Comparison of ENCODE assay signal across 15 cellular contexts in the genomic region with DNA sequence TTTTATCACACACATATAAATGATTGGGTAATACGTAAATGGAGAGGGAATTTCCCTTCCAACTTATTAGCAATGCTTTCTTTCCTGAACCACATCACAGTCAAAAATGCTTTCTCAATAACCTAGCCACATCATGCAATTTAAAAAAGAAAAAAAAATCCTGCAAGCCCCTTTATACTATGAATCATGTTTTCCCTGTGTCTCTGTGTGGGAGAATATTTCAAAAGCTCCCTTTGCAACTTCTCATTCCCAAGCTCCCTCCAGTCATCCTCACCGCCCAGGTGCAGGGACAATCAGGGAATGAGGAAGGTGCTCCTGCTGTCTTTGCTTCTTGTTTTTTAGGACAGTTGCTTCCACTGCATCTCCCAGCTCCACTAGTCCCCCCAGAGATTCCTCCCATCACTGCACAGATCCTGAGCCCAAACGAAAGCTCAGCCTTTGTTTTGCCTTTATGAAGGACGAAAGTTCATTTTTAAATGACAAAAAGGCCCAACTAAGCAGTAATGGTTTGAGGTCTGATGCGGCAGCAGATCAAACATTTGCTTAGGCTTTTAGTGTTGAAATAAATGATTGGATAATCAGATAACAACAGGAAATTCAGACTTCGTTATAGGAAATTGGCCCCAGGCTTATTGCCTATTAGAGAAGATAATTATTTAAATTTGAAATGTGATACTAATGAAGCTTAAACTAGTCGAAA. TPM values are rescaled to one million over a fixed set of nuclear protein-coding genes. Genes with fewer than 3 reads are reported as not detected.
DNase-seq lines count a peak whose midpoint lies in the region; ATAC-seq and TF ChIP-seq lines count a peak whose summit lies in the region.
"Had no signal": no experiment of that assay in that cellular context is flagged by ENCODE, and none has a peak within 500 bp of the region (broad histone marks: within the 10 kb centered on the region; RNA-seq: fewer than 3 reads in every experiment).

No MANE protein-coding gene starts in this region.

- no peak for TF ChIP-seq POLR2A in stomach (IDR thresholded peaks at IDR 0.05)

- H3K4me1 ChIP-seq in left lung (peaks cover 0 to 10% of the 10 kb centered on the region in 2 donors), stomach (peaks cover 0 to 13% (median 6%) of the 10 kb centered on the region in 4 donors)
- H3K4me1 ChIP-seq: BLaER1, psoas muscle had no signal

- DNase-seq in HS-5 (ENCODE audit: low read depth) (peak; percentile 68), left lung (no peak), stomach (no peak), medulla oblongata (ENCODE audit: extremely low spot score) (no peak)
- no peak for DNase-seq in effector CD8-positive, alpha-beta T cell (lab: John Stamatoyannopoulos, UW)
- DNase-seq: activated CD4-positive, alpha-beta T cell treated with anti-CD3 and anti-CD28 coated beads for 36 hours; activated naive CD4-positive, alpha-beta T cell treated with Interleukin-2 at 50 U/mL for 16 hours; NCI-H187 treated with DMSO at 0.1 percent for 48 hours; psoas muscle had no signal

- 26 to 53% (median 45%) methylated on average over 7 of the region's 7 CpGs for WGBS in stomach, 5 donors

- H3K27me3 Mint-ChIP-seq in brain: no peaks in the 10 kb centered on the region
- H3K27me3 Mint-ChIP-seq: activated CD4-positive, alpha-beta T cell treated with anti-CD3 and anti-CD28 coated beads for 36 hours had no signal

- H3K9me3 Mint-ChIP-seq in brain: no peaks in the 10 kb centered on the region

- H3K36me3 ChIP-seq in left lung (no peaks in the 10 kb centered on the region), stomach (no peaks in the 10 kb centered on the region)
- H3K36me3 ChIP-seq: BLaER1 had no signal

- H3K27ac Mint-ChIP-seq in brain: peak overlapping the region in 3 of 5 experiments; percentile 44 to 72 (median 69)
- H3K27ac Mint-ChIP-seq: activated CD4-positive, alpha-beta T cell treated with anti-CD3 and anti-CD28 coated beads for 36 hours had no signal

- intact Hi-C loops in left lung (cut with DNase I) (no loop called here), stomach (cut with DNase I; ENCODE audit: low total_unique reads) (no loop called here)

- peaks cover 13% of the 10 kb centered on the region for H3K4me1 Mint-ChIP-seq in brain

- peaks cover 5% of the 10 kb centered on the region for H3K36me3 Mint-ChIP-seq in brain

- TF ChIP-seq CTCF in 22Rv1 (IDR thresholded peaks at IDR 0.05) (no peak), brain (conservative IDR thresholded peaks at IDR 0.05) (no peak), left lung (IDR thresholded peaks at IDR 0.05) (no peak), stomach (IDR thresholded peaks at IDR 0.05) (no peak)

- H3K9me3 ChIP-seq in left lung (no peaks in the 10 kb centered on the region), stomach (no peaks in the 10 kb centered on the region)
- H3K9me3 ChIP-seq: BLaER1, psoas muscle had no signal

- TF ChIP-seq EP300 in stomach (IDR thresholded peaks at IDR 0.05): no peak

- H3K27me3 ChIP-seq in left lung (no peaks in the 10 kb centered on the region), stomach (no peaks in the 10 kb centered on the region)
- H3K27me3 ChIP-seq: BLaER1 had no signal

- H3K27ac ChIP-seq in 22Rv1 (peak overlapping the region; percentile 97), left lung (peak overlapping the region in 1 of 2 donors; percentile 63), stomach (peak overlapping the region in 2 of 5 donors; percentile 47 to 56)
- H3K27ac ChIP-seq: BLaER1, HL-60, psoas muscle had no signal

- H3K4me3 ChIP-seq in left lung: no peak overlapping the region
- no peak overlapping the region for H3K4me3 ChIP-seq in stomach
- H3K4me3 ChIP-seq: BLaER1, psoas muscle had no signal

- H3K4me3 Mint-ChIP-seq in brain: peak overlapping the region in 4 of 5 experiments; percentile 4 to 20 (median 14)
- H3K4me3 Mint-ChIP-seq: activated CD4-positive, alpha-beta T cell treated with anti-CD3 and anti-CD28 coated beads for 36 hours had no signal

- ATAC-seq in left lung: peak; percentile 44
- no peak for ATAC-seq in GM19455 (IDR thresholded peaks at IDR 0.05; ENCODE audit: unreplicated experiment)
- ATAC-seq: activated CD4-positive, alpha-beta T cell treated with anti-CD3 and anti-CD28 coated beads for 36 hours; Panc1 had no signal

RNA-seq across cellular contexts. Expression of a gene that starts 47.8 kb away (rescaled TPM):
- polyA plus RNA-seq in brain (ENCODE audit: insufficient read depth, low read depth, low replicate concordance): not detected
- total RNA-seq in left lung: not detected
- total RNA-seq in stomach: 1 to 10 TPM in 1 of 5 donors, not detected in 4; 5.1 TPM
- not detected for polyA plus RNA-seq in stomach
- total RNA-seq: activated CD4-positive, alpha-beta T cell treated with anti-CD3 and anti-CD28 coated beads for 36 hours had no signal
